In genomic region chr3:197002701-197003454, GRCh38 we compare ENCODE assay signal across 8 cellular contexts. TPM values are rescaled to one million over a fixed set of nuclear protein-coding genes. Genes with fewer than 3 reads are reported as not detected.
DNase-seq lines count a peak whose midpoint lies in the region; ATAC-seq and TF ChIP-seq lines count a peak whose summit lies in the region.

No MANE protein-coding gene starts in this region.

- ATAC-seq in GM18519 (IDR thresholded peaks at IDR 0.05; ENCODE audit: low FRiP score, unreplicated experiment) (peak; percentile 38), HG03039 (IDR thresholded peaks at IDR 0.05; ENCODE audit: unreplicated experiment) (peak; percentile 62), lower lobe of right lung (peak; percentile 91 to 92)

- DNase-seq in AG08395 (ENCODE audit: low spot score) (peak; percentile 93), NCI-H2171 treated with DMSO at 0.1 percent for 48 hours (lab: John Stamatoyannopoulos, UW) (peak; percentile 85), lower lobe of right lung (peak; percentile 92)
- DNase-seq in activated CD4-positive, alpha-beta T cell treated with anti-CD3 and anti-CD28 coated beads, Interleukin-2, amount 50 U/mL, for 4 hours, result peak; percentile 77 to 83
- DNase-seq in stimulated activated CD4-positive, alpha-beta T cell treated with anti-CD3 and anti-CD28 coated beads, TNF-alpha, amount 100 ng/mL, for 4 hours (ENCODE audit: low read depth in 3 of 3), result peak; percentile 73 to 79 (median 77)

- H3K36me3 ChIP-seq in duodenal mucosa (ENCODE audit: control insufficient read depth in 1 of 2, insufficient read depth in 2 of 2, low read length in 2 of 2) (no peaks in the 10 kb centered on the region), lower lobe of right lung (no peaks in the 10 kb centered on the region)

- peak overlapping the region; percentile 64 to 65 for H3K4me3 ChIP-seq in duodenal mucosa (ENCODE audit: low read depth in 1 of 2, low read length in 2 of 2)
- H3K4me3 ChIP-seq in lower lobe of right lung, result peak overlapping the region; percentile 68

- H3K9ac ChIP-seq in duodenal mucosa (ENCODE audit: low read depth in 1 of 2, low read length in 2 of 2), result peak overlapping the region; percentile 64 to 65

- H3K27me3 ChIP-seq in duodenal mucosa (ENCODE audit: control insufficient read depth in 1 of 2, insufficient read depth in 2 of 2, low read length in 2 of 2) (no peaks in the 10 kb centered on the region), lower lobe of right lung (ENCODE audit: low read depth) (no peaks in the 10 kb centered on the region)

- H3K4me1 ChIP-seq in duodenal mucosa (ENCODE audit: control insufficient read depth in 1 of 2, insufficient read depth in 2 of 2, low read length in 2 of 2), result peaks cover 8 to 14% of the 10 kb centered on the region in 2 donors
- H3K4me1 ChIP-seq in lower lobe of right lung, result peaks cover 19% of the 10 kb centered on the region

- intact Hi-C loops in lower lobe of right lung (cut with DNase I), result no loop called here

- peak; percentile 72 for TF ChIP-seq CTCF in lower lobe of right lung (IDR thresholded peaks at IDR 0.05)

- peak overlapping the region; percentile 37 for H3K27ac ChIP-seq in duodenal mucosa (ENCODE audit: low read depth, low read length)
- peak overlapping the region; percentile 79 for H3K27ac ChIP-seq in lower lobe of right lung

- H3K9me3 ChIP-seq in duodenal mucosa (ENCODE audit: control insufficient read depth in 1 of 2, low read length in 2 of 2) (no peaks in the 10 kb centered on the region), lower lobe of right lung (no peaks in the 10 kb centered on the region)

RNA-seq across cellular contexts. Expression of gene MELTF, which starts 26.7 kb away (rescaled TPM):
- total RNA-seq in lower lobe of right lung, result 5.2 TPM

RNA-seq across cellular contexts. Expression of gene PIGZ, which starts 34.2 kb away (rescaled TPM):
- 4.6 TPM for total RNA-seq in lower lobe of right lung

Comparison
In these comparisons a context has a peak if more than half of its experiments do, and no peak if none do; other contexts are left out.
1. Peak in every context shown above with its lines: DNase-seq, ATAC-seq, H3K4me3 ChIP-seq and H3K27ac ChIP-seq.
2. ATAC-seq: peak in every context shown above with its lines; median percentile 92 in lower lobe of right lung; 62 in HG03039; 38 in GM18519.